9 cellular contexts compared by ENCODE assay signal in the genomic region with DNA sequence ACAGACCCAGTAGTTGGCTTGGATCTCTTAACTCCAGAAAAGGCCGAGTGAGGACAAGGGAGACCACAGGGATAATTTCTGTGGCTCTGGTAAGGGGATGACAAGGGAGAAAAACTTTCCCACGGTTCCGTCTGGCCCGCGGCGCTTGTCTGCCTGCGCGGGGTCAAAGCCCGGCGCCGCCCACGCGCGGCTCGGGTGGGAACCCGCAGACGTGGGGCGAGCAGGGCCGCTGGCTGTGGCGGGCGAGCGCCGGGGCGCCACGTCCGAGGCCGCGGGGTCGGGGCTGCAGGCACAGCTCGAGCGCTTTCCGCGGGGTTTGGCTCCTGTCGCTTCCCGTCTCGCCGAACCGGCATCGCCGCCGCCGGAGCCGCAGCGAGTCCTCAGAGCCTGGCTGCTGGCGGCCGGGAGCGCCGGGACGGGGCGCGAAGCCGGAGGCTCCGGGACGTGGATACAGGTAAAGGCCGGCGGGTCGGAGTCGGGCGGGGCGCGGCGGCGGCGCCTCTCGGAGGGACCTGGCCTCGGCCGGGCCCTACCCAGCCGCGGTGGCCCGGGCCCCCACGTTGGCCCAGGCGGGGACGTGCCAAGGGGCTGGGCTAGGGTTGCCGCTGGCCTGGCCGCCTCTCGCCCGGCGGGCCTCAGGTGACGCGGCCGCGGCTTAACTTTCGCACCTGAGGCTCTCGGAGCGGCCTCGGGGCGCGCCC. TPM values are rescaled to one million over a fixed set of nuclear protein-coding genes. Genes with fewer than 3 reads are reported as not detected.
DNase-seq lines count a peak whose midpoint lies in the region; ATAC-seq, FAIRE-seq and TF ChIP-seq lines count a peak whose summit lies in the region.
"Had no signal": no experiment of that assay in that cellular context is flagged by ENCODE, and none has a peak within 500 bp of the region (broad histone marks: within the 10 kb centered on the region; RNA-seq: fewer than 3 reads in every experiment).

A gene with protein sequence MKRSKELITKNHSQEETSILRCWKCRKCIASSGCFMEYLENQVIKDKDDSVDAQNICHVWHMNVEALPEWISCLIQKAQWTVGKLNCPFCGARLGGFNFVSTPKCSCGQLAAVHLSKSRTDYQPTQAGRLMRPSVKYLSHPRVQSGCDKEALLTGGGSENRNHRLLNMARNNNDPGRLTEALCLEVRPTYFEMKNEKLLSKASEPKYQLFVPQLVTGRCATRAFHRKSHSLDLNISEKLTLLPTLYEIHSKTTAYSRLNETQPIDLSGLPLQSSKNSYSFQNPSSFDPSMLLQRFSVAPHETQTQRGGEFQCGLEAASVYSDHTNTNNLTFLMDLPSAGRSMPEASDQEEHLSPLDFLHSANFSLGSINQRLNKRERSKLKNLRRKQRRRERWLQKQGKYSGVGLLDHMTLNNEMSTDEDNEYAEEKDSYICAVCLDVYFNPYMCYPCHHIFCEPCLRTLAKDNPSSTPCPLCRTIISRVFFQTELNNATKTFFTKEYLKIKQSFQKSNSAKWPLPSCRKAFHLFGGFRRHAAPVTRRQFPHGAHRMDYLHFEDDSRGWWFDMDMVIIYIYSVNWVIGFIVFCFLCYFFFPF (plus strand): TSS at position 344 of the 701 bp plus-strand sequence. CDS start 34,965 bp downstream, outside the sequence.

- peak within 1 kb of the TSS; percentile 77 for H3K4me3 ChIP-seq in kidney epithelial cell (ENCODE audit: low read depth, low read length)
- H3K4me3 ChIP-seq in small intestine (ENCODE audit: low read depth in 1 of 2, low read length in 2 of 2) = peak within 1 kb of the TSS; percentile 43 to 62
- H3K4me3 ChIP-seq: BLaER1 had no signal

- WGBS in small intestine, 3 donors = 1 to 3% (median 1%) methylated on average over 57 to 88 of the region's 88 CpGs

- H3K36me3 ChIP-seq in kidney epithelial cell (ENCODE audit: control insufficient read depth, insufficient read depth, low read length) (no peaks in the 10 kb centered on the region), small intestine (ENCODE audit: control insufficient read depth in 2 of 2, insufficient read depth in 2 of 2, low read length in 2 of 2) (no peaks in the 10 kb centered on the region)
- H3K36me3 ChIP-seq: BLaER1 had no signal

- no peaks in the 10 kb centered on the region for H3K4me1 ChIP-seq in small intestine (ENCODE audit: control insufficient read depth in 2 of 2, insufficient read depth in 1 of 2, low read depth in 1 of 2, low read length in 1 of 2)
- H3K4me1 ChIP-seq: BLaER1 had no signal

- FAIRE-seq in small intestine (lab: Jason Lieb, UNC) = no peak

- no peak for TF ChIP-seq CTCF in kidney epithelial cell (IDR thresholded peaks at IDR 0.05; ENCODE audit: insufficient read depth, low read length, poor library complexity, severe bottlenecking)

- H3K9me3 ChIP-seq in small intestine (ENCODE audit: control insufficient read depth, low read depth) = no peaks in the 10 kb centered on the region

- H3K27ac ChIP-seq in small intestine (ENCODE audit: low read depth in 1 of 2, low read length in 1 of 2) = peak within 1 kb of the TSS in 1 of 2 donors; percentile 63
- H3K27ac ChIP-seq: BLaER1 had no signal

- no peak for ATAC-seq in HG03045 (IDR thresholded peaks at IDR 0.05; ENCODE audit: unreplicated experiment)

- DNase-seq in NCI-H2081 (lab: John Stamatoyannopoulos, UW) (peak; percentile 27 to 49), NCI-H2081 treated with DMSO at 0.1 percent for 48 hours (lab: John Stamatoyannopoulos, UW) (no peak), LHCN-M2 (ENCODE audit: low read depth) (peak; percentile 19), cerebellar cortex (ENCODE audit: low spot score) (peak; percentile 32), kidney epithelial cell (ENCODE audit: low read depth) (no peak), small intestine (peak; percentile 30)
- DNase-seq in stimulated activated naive CD4-positive, alpha-beta T cell treated with Interleukin-2 at 50 U/mL for 16 hours (lab: John Stamatoyannopoulos, UW) = no peak

- H3K27me3 ChIP-seq in kidney epithelial cell (ENCODE audit: control insufficient read depth, insufficient read depth, low read length) (peaks cover 2% of the 10 kb centered on the region), small intestine (ENCODE audit: control insufficient read depth in 2 of 2, insufficient read depth in 2 of 2, low read length in 2 of 2) (peaks cover 0 to 11% of the 10 kb centered on the region in 2 donors)
- H3K27me3 ChIP-seq: BLaER1 had no signal

RNA-seq across cellular contexts. Expression of the gene that starts here (rescaled TPM):
- 1.9 and 3.1 TPM in 2 replicates for total RNA-seq in LHCN-M2 (2014; rRNA removed)
- polyA plus RNA-seq in LHCN-M2 (2012) = 0.44 TPM
- total RNA-seq in kidney epithelial cell = 11.5 and 16.3 TPM in 2 replicates
- polyA plus RNA-seq in small intestine = 1 to 10 TPM in 1 of 3 donors, under 1 TPM in 2; 0.27 to 1.2 (median 0.67) TPM

Comparison
In these comparisons a context has a peak if more than half of its experiments do, and no peak if none do; other contexts are left out.
1. DNase-seq: peak in NCI-H2081 (2 of 2), LHCN-M2 (single experiment), cerebellar cortex (single experiment) and small intestine (single experiment); none in NCI-H2081 treated with DMSO at 0.1 percent for 48 hours (single experiment), kidney epithelial cell (single experiment) and stimulated activated naive CD4-positive, alpha-beta T cell treated with Interleukin-2 at 50 U/mL for 16 hours (single experiment).